1 cellular context compared by ENCODE assay signal in genomic region chr12:56299853-56300643, GRCh38.
TF ChIP-seq lines count a peak whose summit lies in the region.

CS (minus strand) TSS chr12:56300330; CDS start chr12:56300201, 129 bp downstream.

TF ChIP-seq in K562, 482 proteins besides CTCF, POLR2A, EP300 and RAD21 (continued from another document and continues in another):
- TF ChIP-seq, protein P1, sequence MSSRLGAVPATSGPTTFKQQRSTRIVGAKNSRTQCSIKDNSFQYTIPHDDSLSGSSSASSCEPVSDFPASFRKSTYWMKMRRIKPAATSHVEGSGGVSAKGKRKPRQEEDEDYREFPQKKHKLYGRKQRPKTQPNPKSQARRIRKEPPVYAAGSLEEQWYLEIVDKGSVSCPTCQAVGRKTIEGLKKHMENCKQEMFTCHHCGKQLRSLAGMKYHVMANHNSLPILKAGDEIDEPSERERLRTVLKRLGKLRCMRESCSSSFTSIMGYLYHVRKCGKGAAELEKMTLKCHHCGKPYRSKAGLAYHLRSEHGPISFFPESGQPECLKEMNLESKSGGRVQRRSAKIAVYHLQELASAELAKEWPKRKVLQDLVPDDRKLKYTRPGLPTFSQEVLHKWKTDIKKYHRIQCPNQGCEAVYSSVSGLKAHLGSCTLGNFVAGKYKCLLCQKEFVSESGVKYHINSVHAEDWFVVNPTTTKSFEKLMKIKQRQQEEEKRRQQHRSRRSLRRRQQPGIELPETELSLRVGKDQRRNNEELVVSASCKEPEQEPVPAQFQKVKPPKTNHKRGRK (tag; IDR thresholded peaks at IDR 0.05) = no peak
- TF ChIP-seq CBX5 (IDR thresholded peaks at IDR 0.05; ENCODE audit: borderline replicate concordance, low read depth) = no peak
- TF ChIP-seq REST (CRISPR knock-in tag; IDR thresholded peaks at IDR 0.05; ENCODE audit: low read depth) = no peak
- no peak; the same call in 1 of the 2 replicates for TF ChIP-seq CBFA2T2 (conservative IDR thresholded peaks at IDR 0.05)
- no peak for TF ChIP-seq E2F1 (CRISPR knock-in tag; IDR thresholded peaks at IDR 0.05)
- no peak for TF ChIP-seq KDM4B (IDR thresholded peaks at IDR 0.05; ENCODE audit: borderline replicate concordance in 2 of 2, low read depth in 1 of 2)
- TF ChIP-seq GATAD2B (IDR thresholded peaks at IDR 0.05; ENCODE audit: borderline replicate concordance) = no peak
- TF ChIP-seq NEUROD1 (IDR thresholded peaks at IDR 0.05; ENCODE audit: borderline replicate concordance, low read depth, low read length, partially characterized antibody) = no peak
- no peak for TF ChIP-seq HBP1 (CRISPR knock-in tag; IDR thresholded peaks at IDR 0.05)
- TF ChIP-seq SP1 (CRISPR knock-in tag; IDR thresholded peaks at IDR 0.05) = peak; percentile 70
- peak; percentile 71 for TF ChIP-seq SP2 (IDR thresholded peaks at IDR 0.05; ENCODE audit: extremely low read depth, low read depth, low read length, poor library complexity, severe bottlenecking)
- TF ChIP-seq ARID3A (IDR thresholded peaks at IDR 0.05; ENCODE audit: borderline replicate concordance, low read depth, low read length) = no peak
- TF ChIP-seq TAF15 (IDR thresholded peaks at IDR 0.05; ENCODE audit: low read depth, low read length) = no peak
- TF ChIP-seq ZZZ3 (IDR thresholded peaks at IDR 0.05) = no peak
- TF ChIP-seq, protein P2, sequence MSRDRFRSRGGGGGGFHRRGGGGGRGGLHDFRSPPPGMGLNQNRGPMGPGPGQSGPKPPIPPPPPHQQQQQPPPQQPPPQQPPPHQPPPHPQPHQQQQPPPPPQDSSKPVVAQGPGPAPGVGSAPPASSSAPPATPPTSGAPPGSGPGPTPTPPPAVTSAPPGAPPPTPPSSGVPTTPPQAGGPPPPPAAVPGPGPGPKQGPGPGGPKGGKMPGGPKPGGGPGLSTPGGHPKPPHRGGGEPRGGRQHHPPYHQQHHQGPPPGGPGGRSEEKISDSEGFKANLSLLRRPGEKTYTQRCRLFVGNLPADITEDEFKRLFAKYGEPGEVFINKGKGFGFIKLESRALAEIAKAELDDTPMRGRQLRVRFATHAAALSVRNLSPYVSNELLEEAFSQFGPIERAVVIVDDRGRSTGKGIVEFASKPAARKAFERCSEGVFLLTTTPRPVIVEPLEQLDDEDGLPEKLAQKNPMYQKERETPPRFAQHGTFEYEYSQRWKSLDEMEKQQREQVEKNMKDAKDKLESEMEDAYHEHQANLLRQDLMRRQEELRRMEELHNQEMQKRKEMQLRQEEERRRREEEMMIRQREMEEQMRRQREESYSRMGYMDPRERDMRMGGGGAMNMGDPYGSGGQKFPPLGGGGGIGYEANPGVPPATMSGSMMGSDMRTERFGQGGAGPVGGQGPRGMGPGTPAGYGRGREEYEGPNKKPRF (IDR thresholded peaks at IDR 0.05; ENCODE audit: low read depth, low read length) = no peak
- TF ChIP-seq, protein P3, sequence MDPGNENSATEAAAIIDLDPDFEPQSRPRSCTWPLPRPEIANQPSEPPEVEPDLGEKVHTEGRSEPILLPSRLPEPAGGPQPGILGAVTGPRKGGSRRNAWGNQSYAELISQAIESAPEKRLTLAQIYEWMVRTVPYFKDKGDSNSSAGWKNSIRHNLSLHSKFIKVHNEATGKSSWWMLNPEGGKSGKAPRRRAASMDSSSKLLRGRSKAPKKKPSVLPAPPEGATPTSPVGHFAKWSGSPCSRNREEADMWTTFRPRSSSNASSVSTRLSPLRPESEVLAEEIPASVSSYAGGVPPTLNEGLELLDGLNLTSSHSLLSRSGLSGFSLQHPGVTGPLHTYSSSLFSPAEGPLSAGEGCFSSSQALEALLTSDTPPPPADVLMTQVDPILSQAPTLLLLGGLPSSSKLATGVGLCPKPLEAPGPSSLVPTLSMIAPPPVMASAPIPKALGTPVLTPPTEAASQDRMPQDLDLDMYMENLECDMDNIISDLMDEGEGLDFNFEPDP (CRISPR knock-in tag; IDR thresholded peaks at IDR 0.05) = no peak
- TF ChIP-seq CBX2 (IDR thresholded peaks at IDR 0.05; ENCODE audit: insufficient read depth, low read length, poor library complexity, severe bottlenecking) = no peak
- no peak for TF ChIP-seq ZNF609 (CRISPR knock-in tag; IDR thresholded peaks at IDR 0.05; ENCODE audit: borderline replicate concordance)
- peak; percentile 41; the same call in 1 of the 2 replicates for TF ChIP-seq JUND (IDR thresholded peaks at IDR 0.05; ENCODE audit: borderline replicate concordance, low read depth, low read length)
- TF ChIP-seq JUND (tag; IDR thresholded peaks at IDR 0.05; ENCODE audit: borderline replicate concordance, low read depth, low read length) = no peak; the same call in 2 of the 3 replicates
- TF ChIP-seq TCF3 (CRISPR knock-in tag; IDR thresholded peaks at IDR 0.05) = peak; percentile 18
- no peak for TF ChIP-seq PYGO2 (tag; IDR thresholded peaks at IDR 0.05)
- TF ChIP-seq TRIM24 (IDR thresholded peaks at IDR 0.05) = no peak
- no peak for TF ChIP-seq POLR3A (IDR thresholded peaks at IDR 0.05; ENCODE audit: borderline replicate concordance, extremely low read depth, insufficient read depth, insufficient read length)
- TF ChIP-seq POLR2H (tag; IDR thresholded peaks at IDR 0.05; ENCODE audit: low read depth) = peak; percentile 77
- no peak for TF ChIP-seq MIER1 (IDR thresholded peaks at IDR 0.05; ENCODE audit: low read depth)
- TF ChIP-seq HEY1 (CRISPR knock-in tag; IDR thresholded peaks at IDR 0.05; ENCODE audit: borderline replicate concordance) = no peak
- no peak for TF ChIP-seq ZNF707 (CRISPR knock-in tag; conservative IDR thresholded peaks at IDR 0.05)
- TF ChIP-seq ZNF668 (CRISPR knock-in tag; IDR thresholded peaks at IDR 0.05) = no peak
- no peak for TF ChIP-seq GATAD2A (IDR thresholded peaks at IDR 0.05)
- TF ChIP-seq NR1H2 (CRISPR knock-in tag; IDR thresholded peaks at IDR 0.05) = no peak
- peak; percentile 38; the same call in 1 of the 2 replicates for TF ChIP-seq NBN (IDR thresholded peaks at IDR 0.05; ENCODE audit: low read depth)
- no peak for TF ChIP-seq CBFA2T3 (IDR thresholded peaks at IDR 0.05)
- no peak for TF ChIP-seq PHB2 (IDR thresholded peaks at IDR 0.05; ENCODE audit: low read depth)
- TF ChIP-seq ATF1 (CRISPR knock-in tag; IDR thresholded peaks at IDR 0.05) = no peak
- TF ChIP-seq ATF1 (tag; IDR thresholded peaks at IDR 0.05) = peak; percentile 47; the same call in 1 of the 2 replicates
- no peak for TF ChIP-seq SNIP1 (IDR thresholded peaks at IDR 0.05; ENCODE audit: low read depth)
- TF ChIP-seq NFIC (IDR thresholded peaks at IDR 0.05) = peak; percentile 100
- TF ChIP-seq CLOCK (CRISPR knock-in tag; IDR thresholded peaks at IDR 0.05; ENCODE audit: borderline replicate concordance) = no peak
- TF ChIP-seq ZNF12 (CRISPR knock-in tag; IDR thresholded peaks at IDR 0.05) = no peak
- TF ChIP-seq FIP1L1 (IDR thresholded peaks at IDR 0.05; ENCODE audit: low read depth, low read length, poor library complexity, severe bottlenecking) = peak; percentile 56
- TF ChIP-seq ZNF785 (CRISPR knock-in tag; IDR thresholded peaks at IDR 0.05) = no peak
